1 cellular context compared by ENCODE assay signal in genomic region chr6:169961772-169962561, GRCh38.
TF ChIP-seq lines count a peak whose summit lies in the region.

No MANE protein-coding gene starts in this region.

TF ChIP-seq in H1, 55 proteins besides CTCF, POLR2A, EP300 and RAD21 (continued from another document):
- TF ChIP-seq RNF2 (IDR thresholded peaks at IDR 0.05; ENCODE audit: borderline replicate concordance, low read depth, low read length, missing control alignments, poor library complexity, severe bottlenecking) (peak; percentile 36), MAFK (IDR thresholded peaks at IDR 0.05; ENCODE audit: low read depth, low read length) (no peak), HDAC2 (IDR thresholded peaks at IDR 0.05; ENCODE audit: borderline replicate concordance in 1 of 2, low read depth in 2 of 2, low read length in 2 of 2) (no peak), KDM4A (IDR thresholded peaks at IDR 0.05; ENCODE audit: low read depth, low read length, severe bottlenecking) (peak; percentile 81), MAX (IDR thresholded peaks at IDR 0.05) (peak; percentile 24; the same call in 1 of the 2 replicates), SRF (IDR thresholded peaks at IDR 0.05; ENCODE audit: low read depth, low read length) (no peak), CHD1 (IDR thresholded peaks at IDR 0.05; ENCODE audit: low read depth, low read length) (no peak), KDM1A (IDR thresholded peaks at IDR 0.05; ENCODE audit: borderline replicate concordance, low read length) (no peak), SIX5 (IDR thresholded peaks at IDR 0.05; ENCODE audit: low read depth, low read length) (no peak), YY1 (IDR thresholded peaks at IDR 0.05; ENCODE audit: low read depth, low read length) (peak; percentile 31; the same call in 1 of the 2 replicates), ATF3 (IDR thresholded peaks at IDR 0.05; ENCODE audit: insufficient read depth, low read depth, low read length) (no peak), ASH2L (IDR thresholded peaks at IDR 0.05; ENCODE audit: low read length) (peak; percentile 24), CHD2 (IDR thresholded peaks at IDR 0.05; ENCODE audit: low read length) (peak; percentile 43; the same call in 1 of the 2 replicates), TBP (IDR thresholded peaks at IDR 0.05; ENCODE audit: low read depth, low read length) (no peak), EZH2 (IDR thresholded peaks at IDR 0.05; ENCODE audit: low read depth, low read length, severe bottlenecking) (no peak), SAP30 (IDR thresholded peaks at IDR 0.05; ENCODE audit: insufficient read depth, insufficient replicate concordance, low read length) (no peak), FOSL1 (IDR thresholded peaks at IDR 0.05; ENCODE audit: insufficient read depth, low read depth, low read length) (no peak), RBBP5 (IDR thresholded peaks at IDR 0.05; ENCODE audit: borderline replicate concordance, low read depth, low read length) (no peak), ATF2 (IDR thresholded peaks at IDR 0.05; ENCODE audit: low read length) (no peak), E2F6 (IDR thresholded peaks at IDR 0.05) (peak; percentile 75), TCF12 (IDR thresholded peaks at IDR 0.05; ENCODE audit: low read depth, low read length) (no peak), BACH1 (IDR thresholded peaks at IDR 0.05; ENCODE audit: low read length) (no peak), SIN3A (conservative IDR thresholded peaks at IDR 0.05 in 1 of 2, IDR thresholded peaks at IDR 0.05 in 1 of 2; ENCODE audit: low read depth in 1 of 2, low read length in 2 of 2) (no peak), RFX5 (IDR thresholded peaks at IDR 0.05; ENCODE audit: borderline replicate concordance, low read depth, low read length) (no peak), CREB1 (IDR thresholded peaks at IDR 0.05) (no peak), POLR2AphosphoS5 (IDR thresholded peaks at IDR 0.05; ENCODE audit: low read depth, low read length) (no peak), NRF1 (IDR thresholded peaks at IDR 0.05; ENCODE audit: low read depth, low read length) (no peak), ZNF274 (IDR thresholded peaks at IDR 0.05; ENCODE audit: borderline replicate concordance, extremely low read depth, low read length) (no peak), EGR1 (IDR thresholded peaks at IDR 0.05; ENCODE audit: borderline replicate concordance, low read depth, low read length) (no peak), SUZ12 (IDR thresholded peaks at IDR 0.05; ENCODE audit: low read length) (no peak), JUND (IDR thresholded peaks at IDR 0.05; ENCODE audit: low read length) (no peak), SP2 (IDR thresholded peaks at IDR 0.05; ENCODE audit: low read length) (no peak), CEBPB (IDR thresholded peaks at IDR 0.05; ENCODE audit: low read depth, low read length) (no peak), RXRA (IDR thresholded peaks at IDR 0.05; ENCODE audit: insufficient read depth, low read depth, low read length) (no peak), SIRT6 (IDR thresholded peaks at IDR 0.05; ENCODE audit: low read length) (no peak)
